Comparison of ENCODE assay signal across 1 cellular context in genomic region chr11:115581871-115582639, GRCh38.
TF ChIP-seq lines count a peak whose summit lies in the region.

No MANE protein-coding gene starts in this region.

TF ChIP-seq in HEK293, 187 proteins besides CTCF, POLR2A, EP300 and RAD21 (continued from another document):
- TF ChIP-seq PBX3 (CRISPR knock-in tag; IDR thresholded peaks at IDR 0.05) (no peak), ZEB2 (tag by site-specific recombination; IDR thresholded peaks at IDR 0.05) (0 out of 2 replicates have a peak, but pooled peaks have one; percentile 30), ZNF157 (tag by site-specific recombination; IDR thresholded peaks at IDR 0.05) (no peak), REST (tag by site-specific recombination; IDR thresholded peaks at IDR 0.05) (peak; percentile 75), ZNF645 (tag by site-specific recombination; IDR thresholded peaks at IDR 0.05) (no peak), TSHZ1 (tag by site-specific recombination; IDR thresholded peaks at IDR 0.05; ENCODE audit: borderline replicate concordance) (no peak), ZNF837 (tag by site-specific recombination; IDR thresholded peaks at IDR 0.05) (no peak), PRDM6 (tag by site-specific recombination; IDR thresholded peaks at IDR 0.05) (peak; percentile 52; the same call in 1 of the 2 replicates), ZNF341 (tag by site-specific recombination; IDR thresholded peaks at IDR 0.05; ENCODE audit: low read depth) (peak; percentile 62), GLIS1 (tag by site-specific recombination; IDR thresholded peaks at IDR 0.05) (0 out of 2 replicates have a peak, but pooled peaks have one; percentile 9), ZNF362 (tag by site-specific recombination; IDR thresholded peaks at IDR 0.05) (no peak), ZSCAN23 (tag by site-specific recombination; IDR thresholded peaks at IDR 0.05) (no peak), KLF7 (tag by site-specific recombination; IDR thresholded peaks at IDR 0.05; ENCODE audit: borderline replicate concordance) (peak; percentile 80; the same call in 1 of the 2 replicates), OVOL3 (tag by site-specific recombination; IDR thresholded peaks at IDR 0.05) (no peak), ZNF398 (tag by site-specific recombination; IDR thresholded peaks at IDR 0.05) (no peak), ZBTB1 (tag by site-specific recombination; IDR thresholded peaks at IDR 0.05) (no peak), ZNF501 (tag by site-specific recombination; IDR thresholded peaks at IDR 0.05) (no peak)
